ENCODE assay signal across 18 cellular contexts in genomic region chr6:90650041-90650948, GRCh38.
"Had no signal": no experiment of that assay in that cellular context is flagged by ENCODE, and none has a peak within 500 bp of the region (broad histone marks: within the 10 kb centered on the region; RNA-seq: fewer than 3 reads in every experiment).

No MANE protein-coding gene starts in this region.

- ATAC-seq: activated CD4-positive, alpha-beta T cell treated with anti-CD3 and anti-CD28 coated beads for 36 hours; gastroesophageal sphincter; heart right ventricle; sciatic nerve; stimulated activated naive CD8-positive, alpha-beta T cell treated with anti-CD3 and anti-CD28 coated beads, Interleukin-15, amount 100 ng/mL, for 72 hours; upper lobe of right lung had no signal

- H3K4me1 ChIP-seq: gastroesophageal sphincter, heart right ventricle, neural progenitor cell, testis, upper lobe of right lung had no signal

- H3K4me2 ChIP-seq: neural progenitor cell had no signal

- H3K27ac ChIP-seq: gastroesophageal sphincter, heart right ventricle, neural progenitor cell, ovary, testis, upper lobe of right lung had no signal

- DNase-seq: activated CD4-positive, alpha-beta memory T cell treated with anti-CD3 and anti-CD28 coated beads for 36 hours; activated CD4-positive, alpha-beta T cell treated with anti-CD3 and anti-CD28 coated beads for 36 hours; activated effector memory CD4-positive, alpha-beta T cell treated with Interleukin-2 at 50 U/mL for 16 hours; activated naive CD4-positive, alpha-beta T cell treated with anti-CD3 and anti-CD28 coated beads, Interleukin-2, amount 50 U/mL, for 16 hours; activated T-cell treated with anti-CD3 and anti-CD28 coated beads, Interleukin-2, amount 50 U/mL, for 24 hours; endodermal cell; erythroblast; heart right ventricle; ovary; stimulated activated naive CD8-positive, alpha-beta T cell treated with anti-CD3 and anti-CD28 coated beads, Interleukin-15, amount 100 ng/mL, for 72 hours; testis; upper lobe of right lung had no signal

- H3K9me3 ChIP-seq: gastroesophageal sphincter, heart right ventricle, ovary, testis, upper lobe of right lung had no signal

- H3K4me3 ChIP-seq: gastroesophageal sphincter, heart right ventricle, lung, neural progenitor cell, ovary, testis, upper lobe of right lung had no signal

- H3K9ac ChIP-seq: neural progenitor cell had no signal

- H2AFZ ChIP-seq: neural progenitor cell had no signal

- H3K36me3 ChIP-seq: gastroesophageal sphincter, heart right ventricle, neural progenitor cell, ovary, upper lobe of right lung had no signal

- H3K27me3 ChIP-seq: neural progenitor cell, ovary, testis, upper lobe of right lung had no signal

- FAIRE-seq: astrocyte, bronchial epithelial cell had no signal
